ENCODE assay signal across 14 cellular contexts in the genomic region with DNA sequence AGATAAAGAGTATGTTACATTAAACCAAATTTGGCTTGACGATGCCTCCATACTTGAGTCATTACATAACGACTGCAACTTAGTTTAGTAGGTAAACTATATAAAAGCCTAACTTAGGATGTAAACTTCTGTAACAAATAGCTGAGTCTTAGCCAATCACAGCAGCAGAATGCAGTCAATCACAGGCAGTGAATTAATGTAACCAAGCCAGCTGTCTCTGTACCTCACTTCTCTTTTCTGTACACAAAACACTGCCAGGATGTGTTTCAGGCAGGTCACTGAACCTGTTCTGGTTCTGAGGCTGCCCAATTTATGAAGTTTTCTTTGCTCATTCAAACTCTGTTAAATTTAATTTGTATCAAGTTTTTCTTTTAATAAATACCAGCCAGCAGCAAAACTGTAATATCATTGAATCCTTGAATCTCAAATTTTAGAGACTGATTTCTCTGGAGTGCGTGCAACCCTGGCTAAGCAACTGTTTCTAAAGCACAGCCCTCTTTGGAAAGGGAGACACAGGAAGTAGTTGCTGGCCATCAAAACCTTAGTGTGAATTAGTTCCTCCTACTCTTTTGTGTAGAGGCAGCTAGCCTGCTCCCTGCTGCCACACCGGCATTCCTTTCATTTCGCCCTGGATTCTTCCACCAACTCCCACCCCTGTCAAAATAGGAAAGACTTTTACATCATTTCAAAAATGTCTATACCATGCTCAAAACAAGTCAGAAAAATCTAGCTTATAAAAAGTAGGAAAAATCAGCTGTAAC. TPM values are rescaled to one million over a fixed set of nuclear protein-coding genes. Genes with fewer than 3 reads are reported as not detected.
DNase-seq lines count a peak whose midpoint lies in the region; ATAC-seq and TF ChIP-seq lines count a peak whose summit lies in the region.
"Had no signal": no experiment of that assay in that cellular context is flagged by ENCODE, and none has a peak within 500 bp of the region (broad histone marks: within the 10 kb centered on the region; RNA-seq: fewer than 3 reads in every experiment).

No MANE protein-coding gene starts in this region.

- H3K27ac Mint-ChIP-seq in activated naive CD8-positive, alpha-beta T cell = peak overlapping the region; percentile 22
- no peak overlapping the region for H3K27ac Mint-ChIP-seq in activated naive CD8-positive, alpha-beta T cell treated with anti-CD3 and anti-CD28 coated beads for 36 hours

- TF ChIP-seq POLR2A in IMR-90 (IDR thresholded peaks at IDR 0.05; ENCODE audit: low read depth, low read length) (no peak), esophagus muscularis mucosa (IDR thresholded peaks at IDR 0.05; ENCODE audit: low read depth) (no peak), uterus (IDR thresholded peaks at IDR 0.05) (no peak)

- no peak overlapping the region for H2BK20ac ChIP-seq in IMR-90 (ENCODE audit: low read depth, low read length)

- H3K36me3 Mint-ChIP-seq in activated naive CD8-positive, alpha-beta T cell = peaks cover 9% of the 10 kb centered on the region
- peaks cover 59% of the 10 kb centered on the region for H3K36me3 Mint-ChIP-seq in activated naive CD8-positive, alpha-beta T cell treated with anti-CD3 and anti-CD28 coated beads for 36 hours

- no peak overlapping the region for H3K18ac ChIP-seq in IMR-90 (ENCODE audit: low read depth, low read length)

- no peak for ATAC-seq in IMR-90 (ENCODE audit: low read depth)
- ATAC-seq: body of pancreas had no signal

- H4K8ac ChIP-seq in IMR-90 (ENCODE audit: low read depth in 2 of 2, low read length in 2 of 2) = no peak overlapping the region

- no TSS peak for BruUV-seq in IMR-90 (replicated peaks; lab: Mats Ljungman, UMichigan)

- H3K4ac ChIP-seq in IMR-90 (ENCODE audit: low read depth, low read length) = no peak overlapping the region

- peak overlapping the region; percentile 12; the same call in 1 of the 2 replicates for H3K23ac ChIP-seq in IMR-90 (ENCODE audit: low read depth, low read length)

- H2BK120ac ChIP-seq in IMR-90 (ENCODE audit: low read depth, low read length) = no peak overlapping the region

- CTCF ChIA-PET in IMR-90 (lab: Yijun Ruan, JAX) = interaction anchor here (1.2 kb wide), 1 partner anchor 208 kb away, joined by 5 read pairs; no protein-coding TSS in a partner anchor

- peaks cover 33% of the 10 kb centered on the region for H3K9me1 ChIP-seq in IMR-90 (ENCODE audit: insufficient read depth, low read length)

- no peak overlapping the region for H3K9ac ChIP-seq in IMR-90 (ENCODE audit: low read depth, low read length)

- H3K4me2 ChIP-seq in IMR-90 (ENCODE audit: low read depth, low read length) = no peak overlapping the region

- no peak overlapping the region for H2AK5ac ChIP-seq in IMR-90 (ENCODE audit: low read depth, low read length)

- H2BK5ac ChIP-seq in IMR-90 (ENCODE audit: low read depth, low read length, poor library complexity, severe bottlenecking) = no peak overlapping the region

- no peaks in the 10 kb centered on the region for H3K27me3 Mint-ChIP-seq in activated naive CD8-positive, alpha-beta T cell
- H3K27me3 Mint-ChIP-seq in activated naive CD8-positive, alpha-beta T cell treated with anti-CD3 and anti-CD28 coated beads for 36 hours = no peaks in the 10 kb centered on the region

- H4K91ac ChIP-seq in IMR-90 (ENCODE audit: insufficient read depth, low read depth, low read length) = no peak overlapping the region

- H3K9me3 ChIP-seq in IMR-90 (ENCODE audit: control insufficient read depth, insufficient read depth, low read length) (no peaks in the 10 kb centered on the region), esophagus muscularis mucosa (no peaks in the 10 kb centered on the region), uterus (no peaks in the 10 kb centered on the region)

- peaks cover 60 to 93% of the 10 kb centered on the region in 2 experiments for H3K79me1 ChIP-seq in IMR-90 (ENCODE audit: low read depth in 1 of 2, low read length in 2 of 2)

- no peak overlapping the region for H2AFZ ChIP-seq in IMR-90 (replicated peaks; ENCODE audit: low read length, poor library complexity)

- no peak for TF ChIP-seq CTCF in IMR-90 (conservative IDR thresholded peaks at IDR 0.05; ENCODE audit: low read depth, low read length)
- TF ChIP-seq CTCF in esophagus muscularis mucosa (IDR thresholded peaks at IDR 0.05) = no peak
- no peak for TF ChIP-seq CTCF in uterus (IDR thresholded peaks at IDR 0.05)

- H4K20me1 ChIP-seq in IMR-90 (ENCODE audit: insufficient read depth, low read length) = peaks cover 72% of the 10 kb centered on the region

- no peaks in the 10 kb centered on the region for H3K9me3 Mint-ChIP-seq in activated naive CD8-positive, alpha-beta T cell (ENCODE audit: low read depth)
- peaks cover 3% of the 10 kb centered on the region for H3K9me3 Mint-ChIP-seq in activated naive CD8-positive, alpha-beta T cell treated with anti-CD3 and anti-CD28 coated beads for 36 hours

- no peak overlapping the region for H3K27ac ChIP-seq in IMR-90 (ENCODE audit: insufficient read depth, low read length)
- peak overlapping the region in 3 of 4 donors; percentile 1 to 22 (median 19) for H3K27ac ChIP-seq in esophagus muscularis mucosa (replicated peaks in 1 of 4)
- H3K27ac ChIP-seq in uterus = no peak overlapping the region
- H3K27ac ChIP-seq: body of pancreas, RWPE1 had no signal

- DNase-seq in activated naive CD8-positive, alpha-beta T cell treated with anti-CD3 and anti-CD28 coated beads for 36 hours = no peak
- no peak for DNase-seq in IMR-90
- no peak for DNase-seq in esophagus muscularis mucosa (ENCODE audit: extremely low spot score)
- DNase-seq in uterus = no peak
- DNase-seq in stimulated activated CD4-positive, alpha-beta T cell treated with anti-CD3 and anti-CD28 coated beads, Interleukin-1b, Interleukin-23, amount 100 ng/mL, for 48 hours = no peak
- DNase-seq in NCI-H748 treated with DMSO at 0.1 percent for 48 hours (lab: John Stamatoyannopoulos, UW) = no peak
- no peak for DNase-seq in dedifferentiated amniotic fluid mesenchymal stem cell (ENCODE audit: extremely low spot score)
- DNase-seq: body of pancreas; DND-41; NCI-H1105; NCI-H510A treated with DMSO at 0.1 percent for 48 hours; stimulated activated CD4-positive, alpha-beta T cell treated with anti-CD3 and anti-CD28 coated beads, Interleukin-12 subunit alpha, Interleukin-12 subunit beta, amount 100 ng/mL, for 4 hours had no signal

- H2BK15ac ChIP-seq in IMR-90 (ENCODE audit: low read depth, low read length) = no peak overlapping the region

- H2AK9ac ChIP-seq in IMR-90 (replicated peaks; ENCODE audit: low read depth, low read length, poor library complexity) = no peak overlapping the region

- H3K36me3 ChIP-seq in IMR-90 (ENCODE audit: control insufficient read depth, insufficient read depth, low read length) (peaks cover 8% of the 10 kb centered on the region), esophagus muscularis mucosa (peaks cover 0 to 13% (median 0%) of the 10 kb centered on the region in 4 donors), uterus (no peaks in the 10 kb centered on the region)

- in situ Hi-C loops in IMR-90 (cut with MboI; ENCODE audit: low sequenced_read_pairs) = no loop called here

- H3K4me1 Mint-ChIP-seq in activated naive CD8-positive, alpha-beta T cell (ENCODE audit: low read depth) = peaks cover 68% of the 10 kb centered on the region
- peaks cover 58% of the 10 kb centered on the region for H3K4me1 Mint-ChIP-seq in activated naive CD8-positive, alpha-beta T cell treated with anti-CD3 and anti-CD28 coated beads for 36 hours

- dilution Hi-C loops in IMR-90 (cut with HindIII; ENCODE audit: low sequenced_read_pairs, unreplicated experiment) = no loop called here

- H3K4me1 ChIP-seq in IMR-90 (ENCODE audit: control insufficient read depth, insufficient read depth, low read length) (peaks cover 16% of the 10 kb centered on the region), esophagus muscularis mucosa (peaks cover 28 to 86% (median 71%) of the 10 kb centered on the region in 4 donors), uterus (no peaks in the 10 kb centered on the region)
- H3K4me1 ChIP-seq: body of pancreas had no signal

- H3K4me3 Mint-ChIP-seq in activated naive CD8-positive, alpha-beta T cell = no peak overlapping the region
- no peak overlapping the region for H3K4me3 Mint-ChIP-seq in activated naive CD8-positive, alpha-beta T cell treated with anti-CD3 and anti-CD28 coated beads for 36 hours

- WGBS in IMR-90 (ENCODE audit: extremely low coverage in 2 of 2, insufficient read length in 1 of 2), 2 experiments = no CpG with 5 or more reads among the region's 5 CpGs
- 70% methylated on average over 5 of the region's 5 CpGs for whole genome bisulfite sequencing in esophagus muscularis mucosa

- no peak for TF ChIP-seq RAD21 in IMR-90 (IDR thresholded peaks at IDR 0.05; ENCODE audit: low read length)

- no peak overlapping the region for H3K14ac ChIP-seq in IMR-90 (replicated peaks; ENCODE audit: low read depth, low read length)

- TF ChIP-seq EP300 in esophagus muscularis mucosa (IDR thresholded peaks at IDR 0.05) = no peak

- H4K5ac ChIP-seq in IMR-90 (ENCODE audit: low read depth, low read length) = no peak overlapping the region

- intact Hi-C loops in IMR-90 (cut with micrococcal nuclease) (no loop called here), esophagus muscularis mucosa (cut with DNase I) (no loop called here), uterus (cut with DNase I; ENCODE audit: low total_unique reads) (no loop called here)

- H3K4me3 ChIP-seq in IMR-90 (ENCODE audit: insufficient read depth, low read depth, low read length) = no peak overlapping the region
- H3K4me3 ChIP-seq in esophagus muscularis mucosa = no peak overlapping the region
- no peak overlapping the region for H3K4me3 ChIP-seq in uterus
- H3K4me3 ChIP-seq: body of pancreas had no signal

- no peaks in the 10 kb centered on the region for H3K27me3 ChIP-seq in IMR-90 (ENCODE audit: control insufficient read depth, insufficient read depth, low read length)
- no peaks in the 10 kb centered on the region for H3K27me3 ChIP-seq in esophagus muscularis mucosa
- H3K27me3 ChIP-seq in uterus = no peaks in the 10 kb centered on the region
- H3K27me3 ChIP-seq: body of pancreas had no signal

- H3K56ac ChIP-seq in IMR-90 (ENCODE audit: extremely low read depth, insufficient read depth, low read length) = no peak overlapping the region

- POLR2A ChIA-PET in IMR-90 (lab: Charles Lee; ENCODE audit: unreplicated experiment) = interaction anchor here (0.5 kb wide), 1 partner anchor 10 kb away, joined by 5 read pairs; no protein-coding TSS in a partner anchor

TF ChIP-seq in IMR-90, 13 proteins besides CTCF, POLR2A, EP300 and RAD21 (continues in another document):
- TF ChIP-seq MAZ (IDR thresholded peaks at IDR 0.05; ENCODE audit: borderline replicate concordance, low read depth, low read length) = no peak

RNA-seq across cellular contexts. Expression of gene RFTN1, which starts 15.2 kb away (rescaled TPM):
- total RNA-seq in activated naive CD8-positive, alpha-beta T cell treated with anti-CD3 and anti-CD28 coated beads for 36 hours = 10 to 100 TPM; 84.2 to 84.8 TPM
- 52.0 and 52.2 TPM in 2 replicates for total RNA-seq in IMR-90 (2012; rRNA removed)
- polyA plus RNA-seq in IMR-90 (2012; rRNA removed) = 44.8 and 45.0 TPM in 2 replicates
- polyA plus RNA-seq in IMR-90 (2012; cell fraction: cytosol; rRNA removed) = 37.9 and 67.2 TPM in 2 replicates
- polyA plus RNA-seq in IMR-90 (2012; cell fraction: nucleus; rRNA removed; ENCODE audit: low replicate concordance) = 19.1 and 28.3 TPM in 2 replicates
- 100 to 1,000 TPM in 2 of 4 donors, 10 to 100 TPM in 2; 79.7 to 142 (median 104) TPM for total RNA-seq in esophagus muscularis mucosa
- total RNA-seq in uterus = 100 to 1,000 TPM in 1 of 4 donors, 10 to 100 TPM in 3; 32.0 to 187 (median 47.6) TPM

Comparison
In these comparisons a context has a peak if more than half of its experiments do, and no peak if none do; other contexts are left out.
1. H3K27ac ChIP-seq: peak in esophagus muscularis mucosa (3 of 4); none in IMR-90 (single experiment) and uterus (0 of 2).